Comparison of ENCODE assay signal across 16 cellular contexts in genomic region chr17:81888105-81888987, GRCh38. TPM values are rescaled to one million over a fixed set of nuclear protein-coding genes. Genes with fewer than 3 reads are reported as not detected.
DNase-seq lines count a peak whose midpoint lies in the region; ATAC-seq and TF ChIP-seq lines count a peak whose summit lies in the region.
"Had no signal": no experiment of that assay in that cellular context is flagged by ENCODE, and none has a peak within 500 bp of the region (broad histone marks: within the 10 kb centered on the region; RNA-seq: fewer than 3 reads in every experiment).

No MANE protein-coding gene starts in this region.

- peaks cover 88% of the 10 kb centered on the region for H3K79me2 ChIP-seq in Loucy (ENCODE audit: insufficient read depth, low read length)

- H3K27me3 Mint-ChIP-seq in activated CD4-positive, alpha-beta T cell treated with anti-CD3 and anti-CD28 coated beads, Interleukin-2, amount 10 ng/mL, durations not matched to agents 24 days and 14 days: no peaks in the 10 kb centered on the region
- H3K27me3 Mint-ChIP-seq in effector memory CD8-positive, alpha-beta T cell: no peaks in the 10 kb centered on the region

- H3K9me3 Mint-ChIP-seq in activated CD4-positive, alpha-beta T cell treated with anti-CD3 and anti-CD28 coated beads, Interleukin-2, amount 10 ng/mL, durations not matched to agents 24 days and 14 days: no peaks in the 10 kb centered on the region
- H3K9me3 Mint-ChIP-seq in effector memory CD8-positive, alpha-beta T cell: no peaks in the 10 kb centered on the region

- H3K27ac ChIP-seq in rectal smooth muscle tissue (ENCODE audit: low read depth, low read length) (no peak overlapping the region), testis (no peak overlapping the region)
- H3K27ac ChIP-seq: coronary artery, esophagus squamous epithelium, left ventricle myocardium inferior, stomach had no signal

- H3K4me2 ChIP-seq in Loucy (ENCODE audit: low read depth, low read length, poor library complexity, severe bottlenecking): peak overlapping the region; percentile 92

- H4K20me1 ChIP-seq in Loucy (ENCODE audit: insufficient read depth, low read length, poor library complexity, severe bottlenecking): peaks cover 59% of the 10 kb centered on the region

- WGBS in testis, 2 donors: 94 to 95% methylated on average over 34 to 44 of the region's 44 CpGs

- no peaks in the 10 kb centered on the region for H3K9me3 ChIP-seq in Loucy (ENCODE audit: insufficient read depth, low read depth, low read length)
- H3K9me3 ChIP-seq in testis: no peaks in the 10 kb centered on the region
- H3K9me3 ChIP-seq: esophagus squamous epithelium, left ventricle myocardium inferior, stomach had no signal

- intact Hi-C loops in activated CD4-positive, alpha-beta T cell treated with anti-CD3 and anti-CD28 coated beads, Interleukin-2, amount 10 ng/mL, durations not matched to agents 24 days and 14 days (cut with micrococcal nuclease): no loop called here
- intact Hi-C loops in testis (cut with DNase I; ENCODE audit: low total_unique reads): no loop called here

- H3K4me3 Mint-ChIP-seq in activated CD4-positive, alpha-beta T cell treated with anti-CD3 and anti-CD28 coated beads, Interleukin-2, amount 10 ng/mL, durations not matched to agents 24 days and 14 days: peak overlapping the region; percentile 70
- H3K4me3 Mint-ChIP-seq in effector memory CD8-positive, alpha-beta T cell: peak overlapping the region; percentile 91 to 93

- H3F3A ChIP-seq in Loucy (ENCODE audit: low read depth): peaks cover 6% of the 10 kb centered on the region

- H2AFZ ChIP-seq in Loucy (ENCODE audit: low read length): no peak overlapping the region

- peak overlapping the region; percentile 100 for H3K4me3 ChIP-seq in Loucy (ENCODE audit: low read length, poor library complexity, severe bottlenecking)
- no peak overlapping the region for H3K4me3 ChIP-seq in rectal smooth muscle tissue (ENCODE audit: low read length)
- no peak overlapping the region for H3K4me3 ChIP-seq in testis
- H3K4me3 ChIP-seq: coronary artery, esophagus squamous epithelium, left ventricle myocardium inferior, stomach had no signal

- TF ChIP-seq CTCF in Loucy (conservative IDR thresholded peaks at IDR 0.05; ENCODE audit: low read length): no peak
- no peak for TF ChIP-seq CTCF in testis (IDR thresholded peaks at IDR 0.05)

- H3K4me1 ChIP-seq in Loucy (ENCODE audit: insufficient read depth, low read length, poor library complexity, severe bottlenecking) (peaks cover 25% of the 10 kb centered on the region), rectal smooth muscle tissue (ENCODE audit: control insufficient read depth, insufficient read depth, low read length) (peaks cover 6% of the 10 kb centered on the region), testis (peaks cover 14% of the 10 kb centered on the region)

- peak overlapping the region; percentile 64 for H3K27ac Mint-ChIP-seq in activated CD4-positive, alpha-beta T cell treated with anti-CD3 and anti-CD28 coated beads, Interleukin-2, amount 10 ng/mL, durations not matched to agents 24 days and 14 days
- H3K27ac Mint-ChIP-seq in effector memory CD8-positive, alpha-beta T cell: peak overlapping the region; percentile 77 to 86

- H3K9me2 ChIP-seq in Loucy (replicated peaks; ENCODE audit: low read depth, low read length): no peaks in the 10 kb centered on the region

- peaks cover 17% of the 10 kb centered on the region for H3K4me1 Mint-ChIP-seq in activated CD4-positive, alpha-beta T cell treated with anti-CD3 and anti-CD28 coated beads, Interleukin-2, amount 10 ng/mL, durations not matched to agents 24 days and 14 days
- H3K4me1 Mint-ChIP-seq in effector memory CD8-positive, alpha-beta T cell (ENCODE audit: low read depth in 2 of 2): peaks cover 4 to 17% of the 10 kb centered on the region in 2 donors

- no peak for DNase-seq in activated CD4-positive, alpha-beta T cell treated with anti-CD3 and anti-CD28 coated beads, Interleukin-2, amount 10 ng/mL, durations not matched to agents 24 days and 14 days
- DNase-seq in activated CD4-positive, alpha-beta T cell treated with anti-CD3 and anti-CD28 coated beads for 4 hours: no peak
- DNase-seq in effector memory CD8-positive, alpha-beta T cell: no peak
- no peak for DNase-seq in testis
- DNase-seq: activated CD8-positive, alpha-beta memory T cell treated with anti-CD3 and anti-CD28 coated beads for 24 hours; esophagus squamous epithelium; hippocampal formation; left ventricle myocardium inferior; NCI-H2081; NCI-H748 treated with DMSO at 0.1 percent for 48 hours; stomach had no signal

- no peak for TF ChIP-seq POLR2A in testis (IDR thresholded peaks at IDR 0.05)

- H3K36me3 Mint-ChIP-seq in activated CD4-positive, alpha-beta T cell treated with anti-CD3 and anti-CD28 coated beads, Interleukin-2, amount 10 ng/mL, durations not matched to agents 24 days and 14 days (ENCODE audit: low read depth): peaks cover 57% of the 10 kb centered on the region
- peaks cover 80% of the 10 kb centered on the region for H3K36me3 Mint-ChIP-seq in effector memory CD8-positive, alpha-beta T cell (ENCODE audit: insufficient read depth)

- no peak overlapping the region for H3K9ac ChIP-seq in Loucy (ENCODE audit: low read depth, low read length, poor library complexity, severe bottlenecking)
- H3K9ac ChIP-seq in rectal smooth muscle tissue (ENCODE audit: low read length): peak overlapping the region; percentile 6

- ATAC-seq in effector memory CD8-positive, alpha-beta T cell (replicated peaks): no peak
- ATAC-seq in GM18873 (IDR thresholded peaks at IDR 0.05; ENCODE audit: low FRiP score, unreplicated experiment): no peak
- ATAC-seq in HG03097 (IDR thresholded peaks at IDR 0.05; ENCODE audit: low FRiP score, unreplicated experiment): no peak

- H3K36me3 ChIP-seq in Loucy (ENCODE audit: insufficient read depth, low read length) (peaks cover 56% of the 10 kb centered on the region), rectal smooth muscle tissue (ENCODE audit: control insufficient read depth, insufficient read depth, low read length) (peaks cover 35% of the 10 kb centered on the region), testis (ENCODE audit: low read depth, missing control alignments) (no peaks in the 10 kb centered on the region)

- H3K27me3 ChIP-seq in Loucy (ENCODE audit: insufficient read depth, low read length, poor library complexity, severe bottlenecking) (peaks cover 8% of the 10 kb centered on the region), rectal smooth muscle tissue (ENCODE audit: control insufficient read depth, insufficient read depth, low read length) (no peaks in the 10 kb centered on the region), testis (no peaks in the 10 kb centered on the region)
- H3K27me3 ChIP-seq: esophagus squamous epithelium, stomach had no signal

RNA-seq across cellular contexts. Expression of gene ALYREF, which starts 3.0 kb away (rescaled TPM):
- total RNA-seq in activated CD4-positive, alpha-beta T cell treated with anti-CD3 and anti-CD28 coated beads, Interleukin-2, amount 10 ng/mL, durations not matched to agents 24 days and 14 days: 254 and 264 TPM in 2 replicates
- total RNA-seq in testis: 100 to 1,000 TPM; 114 to 124 TPM
- polyA plus RNA-seq in testis (ENCODE audit: insufficient read depth, low read depth, low replicate concordance): 140 TPM

RNA-seq across cellular contexts. Expression of gene ANAPC11, which starts 3.2 kb away (rescaled TPM):
- 132 and 135 TPM in 2 replicates for total RNA-seq in activated CD4-positive, alpha-beta T cell treated with anti-CD3 and anti-CD28 coated beads, Interleukin-2, amount 10 ng/mL, durations not matched to agents 24 days and 14 days
- 100 to 1,000 TPM; 191 to 198 TPM for total RNA-seq in testis
- 195 TPM for polyA plus RNA-seq in testis (ENCODE audit: insufficient read depth, low read depth, low replicate concordance)

RNA-seq across cellular contexts. Expression of gene NPB, which starts 13.7 kb away (rescaled TPM):
- total RNA-seq in activated CD4-positive, alpha-beta T cell treated with anti-CD3 and anti-CD28 coated beads, Interleukin-2, amount 10 ng/mL, durations not matched to agents 24 days and 14 days: 0.30 and 0.40 TPM in 2 replicates
- total RNA-seq in testis: 10 to 100 TPM; 22.7 to 27.3 TPM
- polyA plus RNA-seq in testis (ENCODE audit: insufficient read depth, low read depth, low replicate concordance): 1.8 TPM

RNA-seq across cellular contexts. Expression of gene ARHGDIA, which starts 17.2 kb away (rescaled TPM):
- 697 and 714 TPM in 2 replicates for total RNA-seq in activated CD4-positive, alpha-beta T cell treated with anti-CD3 and anti-CD28 coated beads, Interleukin-2, amount 10 ng/mL, durations not matched to agents 24 days and 14 days
- total RNA-seq in testis: 100 to 1,000 TPM; 135 to 161 TPM
- 201 TPM for polyA plus RNA-seq in testis (ENCODE audit: insufficient read depth, low read depth, low replicate concordance)

RNA-seq across cellular contexts. Expression of gene PCYT2, which starts 22.9 kb away (rescaled TPM):
- 43.0 and 46.5 TPM in 2 replicates for total RNA-seq in activated CD4-positive, alpha-beta T cell treated with anti-CD3 and anti-CD28 coated beads, Interleukin-2, amount 10 ng/mL, durations not matched to agents 24 days and 14 days
- total RNA-seq in testis: 100 to 1,000 TPM; 171 to 438 TPM
- 488 TPM for polyA plus RNA-seq in testis (ENCODE audit: insufficient read depth, low read depth, low replicate concordance)

Comparison
In these comparisons a context has a peak if more than half of its experiments do, and no peak if none do; other contexts are left out.
1. RNA of gene NPB, which starts 13.7 kb away (total RNA-seq): 22.7 to 27.3 TPM in testis; 0.30 to 0.40 TPM in activated CD4-positive, alpha-beta T cell treated with anti-CD3 and anti-CD28 coated beads, Interleukin-2, amount 10 ng/mL, durations not matched to agents 24 days and 14 days; every median in the first group is over 10 times any median in the second.